In genomic region chrX:39247536-39247935, GRCh38 we compare ENCODE assay signal across 27 cellular contexts.
DNase-seq lines count a peak whose midpoint lies in the region; ATAC-seq, FAIRE-seq and TF ChIP-seq lines count a peak whose summit lies in the region.
"Had no signal": no experiment of that assay in that cellular context is flagged by ENCODE, and none has a peak within 500 bp of the region (broad histone marks: within the 10 kb centered on the region; RNA-seq: fewer than 3 reads in every experiment).

No MANE protein-coding gene starts in this region.

- H3K9ac ChIP-seq in kidney (ENCODE audit: low read length in 2 of 2): no peak overlapping the region
- H3K9ac ChIP-seq: BLaER1 treated with 17β-estradiol and CSF1 and Interleukin-3, amounts not matched to agents 10 nM and 100 nM; SK-N-SH had no signal

- H3K4me2 ChIP-seq in A549: no peak overlapping the region
- H3K4me2 ChIP-seq: BLaER1 treated with 17β-estradiol and CSF1 and Interleukin-3, amounts not matched to agents 10 nM and 100 nM; SK-N-SH had no signal

- TF ChIP-seq RAD21 in A549 (conservative IDR thresholded peaks at IDR 0.05 in 1 of 2, IDR thresholded peaks at IDR 0.05 in 1 of 2): no peak

- no peak overlapping the region for H3K27ac ChIP-seq in A549
- H3K27ac ChIP-seq in caudate nucleus (ENCODE audit: low read depth, low read length): peak overlapping the region; percentile 52
- H3K27ac ChIP-seq in kidney (ENCODE audit: low read depth in 2 of 2, low read length in 2 of 2): no peak overlapping the region
- H3K27ac ChIP-seq: BLaER1 treated with 17β-estradiol and CSF1 and Interleukin-3, amounts not matched to agents 10 nM and 100 nM had no signal

- POLR2A ChIA-PET in A549 (lab: Yijun Ruan, JAX): no interaction called here

- TF ChIP-seq CTCF in A549 (IDR thresholded peaks at IDR 0.05): no peak
- TF ChIP-seq CTCF in kidney (IDR thresholded peaks at IDR 0.05; ENCODE audit: borderline replicate concordance, extremely low read depth, insufficient read depth): no peak
- no peak for TF ChIP-seq CTCF in BE2C (IDR thresholded peaks at IDR 0.05; ENCODE audit: low read depth, low read length)

- H3K4me3 ChIP-seq in A549 (no peak overlapping the region), kidney (ENCODE audit: low read length in 2 of 2) (no peak overlapping the region), BE2C (ENCODE audit: low read depth, low read length) (no peak overlapping the region)
- H3K4me3 ChIP-seq: BLaER1 treated with 17β-estradiol and CSF1 and Interleukin-3, amounts not matched to agents 10 nM and 100 nM; GM12878; K562 had no signal

- H3K36me3 ChIP-seq in kidney (ENCODE audit: control insufficient read depth in 1 of 2, insufficient read depth in 2 of 2, low read length in 2 of 2) (no peaks in the 10 kb centered on the region), BE2C (no peaks in the 10 kb centered on the region)
- H3K36me3 ChIP-seq: BLaER1 treated with 17β-estradiol and CSF1 and Interleukin-3, amounts not matched to agents 10 nM and 100 nM had no signal

- FAIRE-seq in A549 (lab: Jason Lieb, UNC) (peak; percentile 79), kidney (lab: Jason Lieb, UNC) (peak; percentile 66)
- FAIRE-seq: GM12878, H54, HTR-8/SVneo, K562 had no signal

- no peak for TF ChIP-seq POLR2A in A549 (IDR thresholded peaks at IDR 0.05; ENCODE audit: low read length)

- 22% methylated on average over 5 of the region's 5 CpGs for WGBS in A549 (ENCODE audit: missing lambda C conversion rate)

- TF ChIP-seq EP300 in A549 (IDR thresholded peaks at IDR 0.05): no peak

- no peak for DNase-seq in A549 (ENCODE audit: low read depth in 1 of 2, low spot score in 1 of 2)
- DNase-seq in caudate nucleus (lab: John Stamatoyannopoulos, UW): no peak
- DNase-seq in kidney: no peak
- peak; percentile 41 for DNase-seq in putamen (ENCODE audit: low spot score)
- no peak for DNase-seq in stimulated activated CD8-positive, alpha-beta memory T cell treated with anti-CD3 and anti-CD28 coated beads, Interleukin-4, amount 100 ng/mL, for 48 hours
- no peak for DNase-seq in OCI-M2 (lab: John Stamatoyannopoulos, UW; ENCODE audit: unreplicated experiment)
- no peak for DNase-seq in BE2C
- DNase-seq: 8988T; CD4-positive, alpha-beta T cell; COR-L47; EL; GDM1; Kasumi-1; NCI-H1092 treated with DMSO at 0.1 percent for 48 hours; NCI-H1436; NCI-H187 treated with DMSO at 0.1 percent for 48 hours; NCI-H446; NCI-H524 treated with DMSO at 0.1 percent for 48 hours; NCI-H774; PC-3; SK-N-SH had no signal

- ATAC-seq in A549 (no peak), HG02642 (IDR thresholded peaks at IDR 0.05; ENCODE audit: poor library complexity, unreplicated experiment) (no peak)
- ATAC-seq: GM12878, K562, PC-3 had no signal

- CTCF ChIA-PET in A549 (lab: Yijun Ruan, JAX): interaction anchor here (1.1 kb wide), 1 partner anchor 9 kb away, joined by 4 read pairs; no protein-coding TSS in a partner anchor

- H3K9me3 ChIP-seq in A549 (no peaks in the 10 kb centered on the region), kidney (ENCODE audit: control insufficient read depth in 1 of 2, low read length in 2 of 2) (no peaks in the 10 kb centered on the region), BE2C (no peaks in the 10 kb centered on the region)
- H3K9me3 ChIP-seq: BLaER1 treated with 17β-estradiol and CSF1 and Interleukin-3, amounts not matched to agents 10 nM and 100 nM; SK-N-SH had no signal

- no peaks in the 10 kb centered on the region for H3K4me1 ChIP-seq in A549
- no peaks in the 10 kb centered on the region for H3K4me1 ChIP-seq in kidney (ENCODE audit: control insufficient read depth in 1 of 2, insufficient read depth in 1 of 2, low read depth in 1 of 2, low read length in 2 of 2)
- 0 out of 2 replicates have a peak, but pooled peaks cover 4% of the 10 kb centered on the region for H3K4me1 ChIP-seq in BE2C
- H3K4me1 ChIP-seq: BLaER1 treated with 17β-estradiol and CSF1 and Interleukin-3, amounts not matched to agents 10 nM and 100 nM had no signal

- H3K27me3 ChIP-seq in BE2C: no peaks in the 10 kb centered on the region
- H3K27me3 ChIP-seq: BLaER1 treated with 17β-estradiol and CSF1 and Interleukin-3, amounts not matched to agents 10 nM and 100 nM had no signal

- intact Hi-C loops in kidney (cut with DNase I): no loop called here

TF ChIP-seq in A549, 52 proteins besides CTCF, POLR2A, EP300 and RAD21:
- TF ChIP-seq, protein P1, sequence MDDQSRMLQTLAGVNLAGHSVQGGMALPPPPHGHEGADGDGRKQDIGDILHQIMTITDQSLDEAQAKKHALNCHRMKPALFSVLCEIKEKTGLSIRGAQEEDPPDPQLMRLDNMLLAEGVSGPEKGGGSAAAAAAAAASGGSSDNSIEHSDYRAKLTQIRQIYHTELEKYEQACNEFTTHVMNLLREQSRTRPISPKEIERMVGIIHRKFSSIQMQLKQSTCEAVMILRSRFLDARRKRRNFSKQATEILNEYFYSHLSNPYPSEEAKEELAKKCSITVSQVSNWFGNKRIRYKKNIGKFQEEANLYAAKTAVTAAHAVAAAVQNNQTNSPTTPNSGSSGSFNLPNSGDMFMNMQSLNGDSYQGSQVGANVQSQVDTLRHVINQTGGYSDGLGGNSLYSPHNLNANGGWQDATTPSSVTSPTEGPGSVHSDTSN (IDR thresholded peaks at IDR 0.05): no peak
- TF ChIP-seq SMC3 (IDR thresholded peaks at IDR 0.05) (no peak), ELK1 (IDR thresholded peaks at IDR 0.05; ENCODE audit: low read depth, low read length) (no peak), HOXB13 (CRISPR knock-in tag; IDR thresholded peaks at IDR 0.05; ENCODE audit: low read depth) (no peak)
